In genomic region chr12:96210376-96211055, GRCh38 we compare ENCODE assay signal across 9 cellular contexts. TPM values are rescaled to one million over a fixed set of nuclear protein-coding genes. Genes with fewer than 3 reads are reported as not detected.
DNase-seq lines count a peak whose midpoint lies in the region; ATAC-seq and TF ChIP-seq lines count a peak whose summit lies in the region.
"Had no signal": no experiment of that assay in that cellular context is flagged by ENCODE, and none has a peak within 500 bp of the region (broad histone marks: within the 10 kb centered on the region; RNA-seq: fewer than 3 reads in every experiment).

No MANE protein-coding gene starts in this region.

- no peaks in the 10 kb centered on the region for H3K27me3 Mint-ChIP-seq in activated CD4-positive, alpha-beta T cell treated with anti-CD3 and anti-CD28 coated beads, Interleukin-2, amount 10 ng/mL, durations not matched to agents 24 days and 14 days
- no peaks in the 10 kb centered on the region for H3K27me3 Mint-ChIP-seq in endodermal cell (ENCODE audit: insufficient read depth)

- no peak overlapping the region for H3K9ac ChIP-seq in endodermal cell (ENCODE audit: extremely low read depth, low read length, poor library complexity, severe bottlenecking)

- peak overlapping the region; percentile 64 for H3K27ac ChIP-seq in effector memory CD4-positive, alpha-beta T cell (ENCODE audit: insufficient read depth, low read length, poor library complexity, severe bottlenecking)
- no peak overlapping the region for H3K27ac ChIP-seq in endodermal cell (ENCODE audit: low read depth, low read length)

- peak overlapping the region; percentile 33 for H3K4me3 ChIP-seq in effector memory CD4-positive, alpha-beta T cell (ENCODE audit: insufficient read depth, low read depth, low read length, poor library complexity, severe bottlenecking)
- no peak overlapping the region for H3K4me3 ChIP-seq in H7 (ENCODE audit: insufficient read depth, low read depth, low read length)
- H3K4me3 ChIP-seq in endodermal cell (ENCODE audit: low read length) = no peak overlapping the region

- peak overlapping the region; percentile 86 for H3K4me3 Mint-ChIP-seq in activated CD4-positive, alpha-beta T cell treated with anti-CD3 and anti-CD28 coated beads, Interleukin-2, amount 10 ng/mL, durations not matched to agents 24 days and 14 days
- no peak overlapping the region for H3K4me3 Mint-ChIP-seq in endodermal cell

- H3K9me3 Mint-ChIP-seq in activated CD4-positive, alpha-beta T cell treated with anti-CD3 and anti-CD28 coated beads, Interleukin-2, amount 10 ng/mL, durations not matched to agents 24 days and 14 days = no peaks in the 10 kb centered on the region
- no peaks in the 10 kb centered on the region for H3K9me3 Mint-ChIP-seq in endodermal cell

- H3K4me1 ChIP-seq in effector memory CD4-positive, alpha-beta T cell (ENCODE audit: control insufficient read depth, insufficient read depth, low read length, poor library complexity, severe bottlenecking) = peaks cover 87% of the 10 kb centered on the region
- H3K4me1 ChIP-seq in endodermal cell (ENCODE audit: control insufficient read depth, insufficient read depth, low read length) = no peaks in the 10 kb centered on the region

- intact Hi-C loops in activated CD4-positive, alpha-beta T cell treated with anti-CD3 and anti-CD28 coated beads, Interleukin-2, amount 10 ng/mL, durations not matched to agents 24 days and 14 days (cut with micrococcal nuclease) = loop anchor here (1.0 to 10.0 kb wide), 2 partner anchors 11 to 266 kb away; partner anchors contain the start of genes AMDHD1 and CCDC38

- no peaks in the 10 kb centered on the region for H3K9me3 ChIP-seq in effector memory CD4-positive, alpha-beta T cell (ENCODE audit: control insufficient read depth, low read length)
- H3K9me3 ChIP-seq in endodermal cell (ENCODE audit: control insufficient read depth, low read length) = no peaks in the 10 kb centered on the region

- H3K36me3 Mint-ChIP-seq in activated CD4-positive, alpha-beta T cell treated with anti-CD3 and anti-CD28 coated beads, Interleukin-2, amount 10 ng/mL, durations not matched to agents 24 days and 14 days (ENCODE audit: low read depth) = peaks cover 43% of the 10 kb centered on the region
- no peaks in the 10 kb centered on the region for H3K36me3 Mint-ChIP-seq in endodermal cell (ENCODE audit: low read depth)

- H3K36me3 ChIP-seq in effector memory CD4-positive, alpha-beta T cell (ENCODE audit: control insufficient read depth, insufficient read depth, low read length) = no peaks in the 10 kb centered on the region
- no peaks in the 10 kb centered on the region for H3K36me3 ChIP-seq in H7 (replicated peaks; ENCODE audit: control insufficient read depth, insufficient read depth, low read length)
- no peaks in the 10 kb centered on the region for H3K36me3 ChIP-seq in endodermal cell (ENCODE audit: control insufficient read depth, insufficient read depth, low read length)

- TF ChIP-seq CTCF in endodermal cell (conservative IDR thresholded peaks at IDR 0.05) = no peak

- no peak for ATAC-seq in GM21360 (IDR thresholded peaks at IDR 0.05; ENCODE audit: unreplicated experiment)

- peak overlapping the region; percentile 96 for H3K27ac Mint-ChIP-seq in activated CD4-positive, alpha-beta T cell treated with anti-CD3 and anti-CD28 coated beads, Interleukin-2, amount 10 ng/mL, durations not matched to agents 24 days and 14 days
- H3K27ac Mint-ChIP-seq in endodermal cell = no peak overlapping the region

- DNase-seq in GDM1 (lab: John Stamatoyannopoulos, UW) (peak; percentile 50), OCI-M1 (lab: John Stamatoyannopoulos, UW) (no peak), H7 (no peak), endodermal cell (no peak)
- peak; percentile 84 for DNase-seq in activated CD4-positive, alpha-beta T cell treated with anti-CD3 and anti-CD28 coated beads, Interleukin-2, amount 10 ng/mL, durations not matched to agents 24 days and 14 days
- DNase-seq in effector memory CD4-positive, alpha-beta T cell = peak in 1 of 3 donors; percentile 19
- DNase-seq in stimulated activated CD4-positive, alpha-beta T cell treated with anti-CD3 and anti-CD28 coated beads, Interleukin-15, amount 100 ng/mL, for 48 hours (ENCODE audit: low read depth in 2 of 2) = peak; percentile 24 to 47
- DNase-seq: GF-D8 had no signal

- H3K27me3 ChIP-seq in effector memory CD4-positive, alpha-beta T cell (replicated peaks; ENCODE audit: control insufficient read depth, insufficient read depth, low read length, poor library complexity, severe bottlenecking) = no peaks in the 10 kb centered on the region
- H3K27me3 ChIP-seq in H7 (ENCODE audit: control insufficient read depth, insufficient read depth, low read length) = no peaks in the 10 kb centered on the region
- H3K27me3 ChIP-seq in endodermal cell (ENCODE audit: control insufficient read depth, insufficient read depth, low read length, poor library complexity, severe bottlenecking) = no peaks in the 10 kb centered on the region

- H3K4me1 Mint-ChIP-seq in activated CD4-positive, alpha-beta T cell treated with anti-CD3 and anti-CD28 coated beads, Interleukin-2, amount 10 ng/mL, durations not matched to agents 24 days and 14 days = peaks cover 81% of the 10 kb centered on the region
- peaks cover 22% of the 10 kb centered on the region for H3K4me1 Mint-ChIP-seq in endodermal cell

- WGBS in endodermal cell (ENCODE audit: insufficient coverage in 1 of 2, insufficient read length in 1 of 2), 2 experiments = 88 to 90% methylated on average over 9 to 19 of the region's 19 CpGs

RNA-seq across cellular contexts. Expression of gene ELK3, which starts 16.3 kb away (rescaled TPM):
- total RNA-seq in activated CD4-positive, alpha-beta T cell treated with anti-CD3 and anti-CD28 coated beads, Interleukin-2, amount 10 ng/mL, durations not matched to agents 24 days and 14 days = 29.6 and 33.5 TPM in 2 replicates
- total RNA-seq in H7 (2014; rRNA removed; shearing (Covaris generic)) = 23.8 and 27.6 TPM in 2 replicates
- 10 to 100 TPM; 17.1 to 18.1 TPM for total RNA-seq in endodermal cell
- polyA plus RNA-seq in endodermal cell (2013, experiment 1 of 2) = 20.7 TPM
- 26.6 TPM for polyA plus RNA-seq in endodermal cell (2013, experiment 2 of 2)

Comparison
In these comparisons a context has a peak if more than half of its experiments do, and no peak if none do; other contexts are left out.
1. DNase-seq: peak in GDM1 (single experiment), activated CD4-positive, alpha-beta T cell treated with anti-CD3 and anti-CD28 coated beads, Interleukin-2, amount 10 ng/mL, durations not matched to agents 24 days and 14 days (single experiment) and stimulated activated CD4-positive, alpha-beta T cell treated with anti-CD3 and anti-CD28 coated beads, Interleukin-15, amount 100 ng/mL, for 48 hours (2 of 2); none in OCI-M1 (single experiment), H7 (single experiment) and endodermal cell (single experiment).